36 cellular contexts compared by ENCODE assay signal in genomic region chr15:68880382-68880781, GRCh38. TPM values are rescaled to one million over a fixed set of nuclear protein-coding genes. Genes with fewer than 3 reads are reported as not detected.
"Had no signal": no experiment of that assay in that cellular context is flagged by ENCODE, and none has a peak within 500 bp of the region (broad histone marks: within the 10 kb centered on the region; RNA-seq: fewer than 3 reads in every experiment).

No MANE protein-coding gene starts in this region.

- DNase-seq: Karpas-422, Kasumi-1, MG63, MM.1S, MV-4-11, NCI-H1048, NCI-H1092, NCI-H1092 treated with DMSO at 0.1 percent for 48 hours, NCI-H1105, NCI-H1105 treated with DMSO at 0.1 percent for 48 hours, NCI-H1417, NCI-H1436, NCI-H1436 treated with DMSO at 0.1 percent for 48 hours, NCI-H146, NCI-H1694, NCI-H1694 treated with DMSO at 0.1 percent for 48 hours, NCI-H187, NCI-H187 treated with DMSO at 0.1 percent for 48 hours, NCI-H1930, NCI-H2029, NCI-H2029 treated with DMSO at 0.1 percent for 48 hours, NCI-H2081, NCI-H2081 treated with DMSO at 0.1 percent for 48 hours, NCI-H2107, NCI-H2171, NCI-H2171 treated with DMSO at 0.1 percent for 48 hours, NCI-H2227 treated with DMSO at 0.1 percent for 48 hours, NCI-H226, NCI-H345, NCI-H446, NCI-H446 treated with DMSO at 0.1 percent for 48 hours, NCI-H510A, NCI-H510A treated with DMSO at 0.1 percent for 48 hours had no signal

- H3K4me2 ChIP-seq: KMS-11 had no signal

- H3K4me3 ChIP-seq: MG63 had no signal

- H3K36me3 ChIP-seq: MG63 had no signal

- H3K9ac ChIP-seq: KMS-11 had no signal

- H3K27me3 ChIP-seq: MG63 had no signal

- H3K27ac ChIP-seq: KMS-11 had no signal

- H3K9me3 ChIP-seq: MG63 had no signal

RNA-seq across cellular contexts. Expression of gene SPESP1, which starts 49.9 kb away (rescaled TPM):
- total RNA-seq: M059J, NCI-H460 had no signal
